Comparison of ENCODE assay signal across 1 cellular context in the genomic region with DNA sequence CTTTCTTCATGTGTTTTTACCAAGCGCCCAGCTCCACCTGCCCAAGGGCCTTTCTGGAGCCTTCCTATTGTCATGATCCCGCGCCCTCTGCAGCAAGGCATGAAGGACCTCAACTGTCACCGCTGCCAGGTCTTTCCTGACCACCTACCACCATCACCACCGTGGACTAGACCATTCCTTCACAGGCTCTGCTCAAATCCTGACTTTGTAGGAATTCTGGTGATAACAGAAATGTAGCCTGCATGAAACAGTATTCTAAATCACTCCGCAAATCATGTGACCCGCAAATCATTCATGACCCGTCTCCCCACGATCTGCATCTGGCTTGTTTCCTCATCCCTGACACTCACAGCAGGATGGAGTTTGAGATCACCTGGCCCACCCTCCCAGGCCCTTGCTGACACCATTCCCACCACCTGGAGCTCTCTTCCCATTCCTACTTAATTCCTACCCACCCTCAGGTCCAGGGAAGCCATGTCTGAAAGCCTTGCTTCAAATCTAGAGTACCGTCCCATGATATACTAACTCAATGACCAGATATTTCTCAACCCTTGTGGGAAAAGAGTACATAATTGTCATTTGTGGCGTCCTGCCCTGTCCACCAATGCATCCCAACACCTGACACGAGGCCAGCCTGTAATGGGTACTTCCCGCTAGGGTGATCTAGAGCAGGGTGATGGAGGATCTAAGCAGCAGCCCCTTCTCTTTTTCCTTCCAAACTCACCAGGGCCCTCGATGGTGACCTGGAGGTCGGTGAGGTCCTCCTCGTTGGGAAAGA.
TF ChIP-seq lines count a peak whose summit lies in the region.

No MANE protein-coding gene starts in this region.

TF ChIP-seq in GM23338, 12 proteins besides CTCF, POLR2A, EP300 and RAD21 (continued from another document):
- TF ChIP-seq, protein P1, sequence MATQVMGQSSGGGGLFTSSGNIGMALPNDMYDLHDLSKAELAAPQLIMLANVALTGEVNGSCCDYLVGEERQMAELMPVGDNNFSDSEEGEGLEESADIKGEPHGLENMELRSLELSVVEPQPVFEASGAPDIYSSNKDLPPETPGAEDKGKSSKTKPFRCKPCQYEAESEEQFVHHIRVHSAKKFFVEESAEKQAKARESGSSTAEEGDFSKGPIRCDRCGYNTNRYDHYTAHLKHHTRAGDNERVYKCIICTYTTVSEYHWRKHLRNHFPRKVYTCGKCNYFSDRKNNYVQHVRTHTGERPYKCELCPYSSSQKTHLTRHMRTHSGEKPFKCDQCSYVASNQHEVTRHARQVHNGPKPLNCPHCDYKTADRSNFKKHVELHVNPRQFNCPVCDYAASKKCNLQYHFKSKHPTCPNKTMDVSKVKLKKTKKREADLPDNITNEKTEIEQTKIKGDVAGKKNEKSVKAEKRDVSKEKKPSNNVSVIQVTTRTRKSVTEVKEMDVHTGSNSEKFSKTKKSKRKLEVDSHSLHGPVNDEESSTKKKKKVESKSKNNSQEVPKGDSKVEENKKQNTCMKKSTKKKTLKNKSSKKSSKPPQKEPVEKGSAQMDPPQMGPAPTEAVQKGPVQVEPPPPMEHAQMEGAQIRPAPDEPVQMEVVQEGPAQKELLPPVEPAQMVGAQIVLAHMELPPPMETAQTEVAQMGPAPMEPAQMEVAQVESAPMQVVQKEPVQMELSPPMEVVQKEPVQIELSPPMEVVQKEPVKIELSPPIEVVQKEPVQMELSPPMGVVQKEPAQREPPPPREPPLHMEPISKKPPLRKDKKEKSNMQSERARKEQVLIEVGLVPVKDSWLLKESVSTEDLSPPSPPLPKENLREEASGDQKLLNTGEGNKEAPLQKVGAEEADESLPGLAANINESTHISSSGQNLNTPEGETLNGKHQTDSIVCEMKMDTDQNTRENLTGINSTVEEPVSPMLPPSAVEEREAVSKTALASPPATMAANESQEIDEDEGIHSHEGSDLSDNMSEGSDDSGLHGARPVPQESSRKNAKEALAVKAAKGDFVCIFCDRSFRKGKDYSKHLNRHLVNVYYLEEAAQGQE (IDR thresholded peaks at IDR 0.05; ENCODE audit: unreplicated experiment) = no peak
- no peak for TF ChIP-seq CREB1 (CRISPR knock-in tag; IDR thresholded peaks at IDR 0.05; ENCODE audit: low read depth)
- TF ChIP-seq EZH2 (IDR thresholded peaks at IDR 0.05; ENCODE audit: low read depth, unreplicated experiment) = no peak
- no peak for TF ChIP-seq ZNF462 (CRISPR knock-in tag; IDR thresholded peaks at IDR 0.05)
- no peak for TF ChIP-seq ZNF114 (CRISPR knock-in tag; IDR thresholded peaks at IDR 0.05)
- no peak for TF ChIP-seq NANOG (IDR thresholded peaks at IDR 0.05; ENCODE audit: borderline replicate concordance)
- no peak for TF ChIP-seq ZNF331 (CRISPR knock-in tag; IDR thresholded peaks at IDR 0.05; ENCODE audit: low read depth)
- TF ChIP-seq EZH2phosphoT487 (IDR thresholded peaks at IDR 0.05; ENCODE audit: unreplicated experiment) = no peak
- TF ChIP-seq, protein P2, sequence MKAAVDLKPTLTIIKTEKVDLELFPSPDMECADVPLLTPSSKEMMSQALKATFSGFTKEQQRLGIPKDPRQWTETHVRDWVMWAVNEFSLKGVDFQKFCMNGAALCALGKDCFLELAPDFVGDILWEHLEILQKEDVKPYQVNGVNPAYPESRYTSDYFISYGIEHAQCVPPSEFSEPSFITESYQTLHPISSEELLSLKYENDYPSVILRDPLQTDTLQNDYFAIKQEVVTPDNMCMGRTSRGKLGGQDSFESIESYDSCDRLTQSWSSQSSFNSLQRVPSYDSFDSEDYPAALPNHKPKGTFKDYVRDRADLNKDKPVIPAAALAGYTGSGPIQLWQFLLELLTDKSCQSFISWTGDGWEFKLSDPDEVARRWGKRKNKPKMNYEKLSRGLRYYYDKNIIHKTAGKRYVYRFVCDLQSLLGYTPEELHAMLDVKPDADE (IDR thresholded peaks at IDR 0.05) = no peak
- no peak for TF ChIP-seq JUNB (IDR thresholded peaks at IDR 0.05; ENCODE audit: unreplicated experiment)
- no peak for TF ChIP-seq STAT1 (IDR thresholded peaks at IDR 0.05; ENCODE audit: unreplicated experiment)
